9 cellular contexts compared by ENCODE assay signal in the genomic region with DNA sequence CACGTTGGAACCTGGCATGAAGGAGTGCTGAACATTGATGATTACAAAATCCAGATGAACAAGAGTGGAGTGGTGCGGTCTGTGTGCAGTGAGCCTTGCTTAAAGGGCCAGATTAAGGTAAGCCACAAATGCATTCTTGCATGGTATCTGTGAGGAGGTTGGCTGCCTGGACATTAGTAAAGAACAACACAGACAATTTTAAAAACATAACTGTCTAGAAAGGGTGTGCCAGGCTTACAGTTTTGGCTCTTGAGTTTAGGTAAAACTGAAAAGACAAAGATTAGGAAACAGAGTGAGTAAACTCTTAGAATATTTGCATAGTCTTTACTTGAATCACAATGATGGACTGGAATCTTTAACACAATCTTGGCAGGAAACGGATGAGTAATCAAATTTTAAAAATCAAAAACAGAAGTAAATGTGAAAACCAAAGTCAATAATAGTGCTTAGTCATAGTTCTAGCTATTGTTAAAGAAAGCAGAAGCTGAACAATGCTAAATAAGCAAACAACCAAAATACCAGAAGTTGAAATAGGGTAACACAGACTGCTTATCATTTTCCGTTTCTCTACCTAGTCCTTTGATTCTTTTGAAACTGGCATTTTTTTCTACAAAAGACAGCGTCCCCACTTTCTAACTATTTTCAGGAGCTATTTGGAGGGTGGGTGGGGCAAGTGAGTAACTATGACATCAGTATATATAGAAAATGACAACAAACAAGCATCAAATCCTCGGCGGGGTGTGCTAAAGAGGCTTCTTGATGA.
DNase-seq lines count a peak whose midpoint lies in the region; ATAC-seq and TF ChIP-seq lines count a peak whose summit lies in the region.
"Had no signal": no experiment of that assay in that cellular context is flagged by ENCODE, and none has a peak within 500 bp of the region (broad histone marks: within the 10 kb centered on the region; RNA-seq: fewer than 3 reads in every experiment).

No MANE protein-coding gene starts in this region.

- no peak for TF ChIP-seq EP300 in stomach (IDR thresholded peaks at IDR 0.05)

- H3K4me3 ChIP-seq in epithelial cell of proximal tubule (ENCODE audit: low read depth, low read length) = no peak overlapping the region
- no peak overlapping the region for H3K4me3 ChIP-seq in stomach

- no peak overlapping the region for H3K27ac ChIP-seq in stomach
- H3K27ac ChIP-seq: VCaP had no signal

- no peaks in the 10 kb centered on the region for H3K4me1 Mint-ChIP-seq in type B pancreatic cell (ENCODE audit: unreplicated experiment)

- no peaks in the 10 kb centered on the region for H3K27me3 ChIP-seq in stomach

- no peaks in the 10 kb centered on the region for H3K4me1 ChIP-seq in stomach

- no peaks in the 10 kb centered on the region for H3K27me3 Mint-ChIP-seq in type B pancreatic cell

- no peaks in the 10 kb centered on the region for H3K9me3 ChIP-seq in stomach

- DNase-seq in NOMO-1 treated with DMSO at 0.1 percent for 48 hours (lab: John Stamatoyannopoulos, UW; ENCODE audit: unreplicated experiment) = peak; percentile 86
- DNase-seq in epithelial cell of proximal tubule (ENCODE audit: low read depth) = peak; percentile 38
- DNase-seq in type B pancreatic cell (ENCODE audit: extremely low spot score, unreplicated experiment) = no peak
- no peak for DNase-seq in stomach
- DNase-seq in NCI-H510A (lab: John Stamatoyannopoulos, UW) = no peak
- no peak for DNase-seq in activated CD4-positive, CD25-positive, alpha-beta regulatory T cell treated with anti-CD3 and anti-CD28 coated beads, Interleukin-2, amount 50 U/mL, for 72 hours

- TF ChIP-seq CTCF in epithelial cell of proximal tubule (conservative IDR thresholded peaks at IDR 0.05; ENCODE audit: low read depth, low read length) (no peak), type B pancreatic cell (conservative IDR thresholded peaks at IDR 0.05) (no peak), stomach (IDR thresholded peaks at IDR 0.05) (no peak)

- 44 to 54% (median 51%) methylated on average over 7 of the region's 7 CpGs for WGBS in stomach, 5 donors

- no peak for TF ChIP-seq POLR2A in stomach (IDR thresholded peaks at IDR 0.05)

- no peaks in the 10 kb centered on the region for H3K36me3 ChIP-seq in stomach

- H3K4me3 Mint-ChIP-seq in type B pancreatic cell = no peak overlapping the region

- no peaks in the 10 kb centered on the region for H3K9me3 Mint-ChIP-seq in type B pancreatic cell

- H3K27ac Mint-ChIP-seq in type B pancreatic cell = no peak overlapping the region

- intact Hi-C loops in stomach (cut with DNase I; ENCODE audit: low total_unique reads) = no loop called here

- ATAC-seq in GM18520 (IDR thresholded peaks at IDR 0.05; ENCODE audit: unreplicated experiment) (peak; percentile 61), HG02588 (IDR thresholded peaks at IDR 0.05; ENCODE audit: unreplicated experiment) (peak; percentile 46)

- no peaks in the 10 kb centered on the region for H3K36me3 Mint-ChIP-seq in type B pancreatic cell

Comparison
In these comparisons a context has a peak if more than half of its experiments do, and no peak if none do; other contexts are left out.
1. DNase-seq: peak in NOMO-1 treated with DMSO at 0.1 percent for 48 hours (single experiment) and epithelial cell of proximal tubule (single experiment); none in type B pancreatic cell (single experiment), stomach (single experiment), NCI-H510A (single experiment) and activated CD4-positive, CD25-positive, alpha-beta regulatory T cell treated with anti-CD3 and anti-CD28 coated beads, Interleukin-2, amount 50 U/mL, for 72 hours (single experiment).